In genomic region chr16:71895679-71896385, GRCh38 we compare ENCODE assay signal across 8 cellular contexts. TPM values are rescaled to one million over a fixed set of nuclear protein-coding genes. Genes with fewer than 3 reads are reported as not detected.
DNase-seq lines count a peak whose midpoint lies in the region; ATAC-seq and TF ChIP-seq lines count a peak whose summit lies in the region.

No MANE protein-coding gene starts in this region.

- H3K27ac ChIP-seq in esophagus squamous epithelium: peak overlapping the region; percentile 96 to 99 (median 98)

- peak; percentile 20 for ATAC-seq in GM21390 (IDR thresholded peaks at IDR 0.05; ENCODE audit: unreplicated experiment)
- ATAC-seq in naive B cell (ENCODE audit: low read depth in 2 of 2): peak; percentile 13

- H3K4me1 ChIP-seq in ES-I3 (ENCODE audit: insufficient read depth, low read length) (no peaks in the 10 kb centered on the region; the same call in 1 of the 2 replicates), esophagus squamous epithelium (peaks cover 10 to 54% (median 33%) of the 10 kb centered on the region in 3 donors)

- intact Hi-C loops in activated CD4-positive, alpha-beta T cell treated with anti-CD3 and anti-CD28 coated beads, Interleukin-2, amount 10 ng/mL, durations not matched to agents 24 days and 14 days (cut with micrococcal nuclease): loop anchor here (1.0 to 5.0 kb wide), 8 partner anchors 12 to 198 kb away; partner anchors contain the start of genes AP1G1, ATXN1L, DHODH and PHLPP2
- intact Hi-C loops in esophagus squamous epithelium (cut with DNase I): no loop called here

- DNase-seq in HPDE6-E6E7 (ENCODE audit: extremely low spot score): peak; percentile 49
- no peak for DNase-seq in activated CD4-positive, alpha-beta T cell treated with anti-CD3 and anti-CD28 coated beads, Interleukin-2, amount 10 ng/mL, durations not matched to agents 24 days and 14 days
- DNase-seq in esophagus squamous epithelium (lab: John Stamatoyannopoulos, UW): no peak
- DNase-seq in naive B cell: no peak
- DNase-seq in NCI-H2196 treated with DMSO at 0.1 percent for 48 hours (lab: John Stamatoyannopoulos, UW; ENCODE audit: unreplicated experiment): no peak
- no peak for DNase-seq in NCI-H526 treated with DMSO at 0.1 percent for 48 hours (lab: John Stamatoyannopoulos, UW)

- H3K36me3 Mint-ChIP-seq in activated CD4-positive, alpha-beta T cell treated with anti-CD3 and anti-CD28 coated beads, Interleukin-2, amount 10 ng/mL, durations not matched to agents 24 days and 14 days (ENCODE audit: low read depth): peaks cover 12% of the 10 kb centered on the region
- no peaks in the 10 kb centered on the region for H3K36me3 Mint-ChIP-seq in naive B cell

- no peaks in the 10 kb centered on the region for H3K27me3 ChIP-seq in esophagus squamous epithelium

- TF ChIP-seq POLR2A in esophagus squamous epithelium (IDR thresholded peaks at IDR 0.05): no peak

- H3K4me1 Mint-ChIP-seq in activated CD4-positive, alpha-beta T cell treated with anti-CD3 and anti-CD28 coated beads, Interleukin-2, amount 10 ng/mL, durations not matched to agents 24 days and 14 days: peaks cover 14% of the 10 kb centered on the region
- H3K4me1 Mint-ChIP-seq in naive B cell: peaks cover 22 to 49% (median 36%) of the 10 kb centered on the region in 3 donors

- H3K4me3 Mint-ChIP-seq in activated CD4-positive, alpha-beta T cell treated with anti-CD3 and anti-CD28 coated beads, Interleukin-2, amount 10 ng/mL, durations not matched to agents 24 days and 14 days: peak overlapping the region; percentile 95
- H3K4me3 Mint-ChIP-seq in naive B cell: peak overlapping the region; percentile 96 to 100 (median 98)

- 0% methylated on average over 12 to 20 of the region's 44 CpGs for WGBS in esophagus squamous epithelium, 2 donors

- H3K27ac Mint-ChIP-seq in activated CD4-positive, alpha-beta T cell treated with anti-CD3 and anti-CD28 coated beads, Interleukin-2, amount 10 ng/mL, durations not matched to agents 24 days and 14 days: peak overlapping the region; percentile 95
- peak overlapping the region; percentile 97 to 99 (median 98) for H3K27ac Mint-ChIP-seq in naive B cell

- no peaks in the 10 kb centered on the region for H3K9me3 Mint-ChIP-seq in activated CD4-positive, alpha-beta T cell treated with anti-CD3 and anti-CD28 coated beads, Interleukin-2, amount 10 ng/mL, durations not matched to agents 24 days and 14 days
- no peaks in the 10 kb centered on the region for H3K9me3 Mint-ChIP-seq in naive B cell

- H3K9me3 ChIP-seq in ES-I3 (ENCODE audit: control insufficient read depth, insufficient read depth, low read length): no peaks in the 10 kb centered on the region
- no peaks in the 10 kb centered on the region for H3K9me3 ChIP-seq in esophagus squamous epithelium

- peak overlapping the region; percentile 76 to 91 (median 84) for H3K4me3 ChIP-seq in esophagus squamous epithelium

- peak overlapping the region; percentile 93 for H3K9ac ChIP-seq in ES-I3 (ENCODE audit: low read depth, low read length)

- no peaks in the 10 kb centered on the region for H3K27me3 Mint-ChIP-seq in activated CD4-positive, alpha-beta T cell treated with anti-CD3 and anti-CD28 coated beads, Interleukin-2, amount 10 ng/mL, durations not matched to agents 24 days and 14 days
- H3K27me3 Mint-ChIP-seq in naive B cell: no peaks in the 10 kb centered on the region

- TF ChIP-seq CTCF in esophagus squamous epithelium (IDR thresholded peaks at IDR 0.05): no peak

- no peaks in the 10 kb centered on the region; the same call in 1 of the 2 replicates for H3K36me3 ChIP-seq in ES-I3 (ENCODE audit: insufficient read depth, low read length)
- H3K36me3 ChIP-seq in esophagus squamous epithelium: no peaks in the 10 kb centered on the region

RNA-seq across cellular contexts. Expression of gene IST1, which starts 0.5 kb away (rescaled TPM):
- total RNA-seq in activated CD4-positive, alpha-beta T cell treated with anti-CD3 and anti-CD28 coated beads, Interleukin-2, amount 10 ng/mL, durations not matched to agents 24 days and 14 days: 149 and 156 TPM in 2 replicates
- 100 to 1,000 TPM; 115 to 172 (median 153) TPM for total RNA-seq in esophagus squamous epithelium
- polyA plus RNA-seq in naive B cell (ENCODE audit: low read depth in 6 of 6): 100 to 1,000 TPM; 138 to 178 (median 155) TPM

RNA-seq across cellular contexts. Expression of gene ZNF821, which starts 11.8 kb away (rescaled TPM):
- total RNA-seq in activated CD4-positive, alpha-beta T cell treated with anti-CD3 and anti-CD28 coated beads, Interleukin-2, amount 10 ng/mL, durations not matched to agents 24 days and 14 days: 5.9 and 6.5 TPM in 2 replicates
- total RNA-seq in esophagus squamous epithelium: 1 to 10 TPM; 2.5 to 8.2 (median 4.0) TPM
- polyA plus RNA-seq in naive B cell (ENCODE audit: low read depth in 6 of 6): 10 to 100 TPM; 19.0 to 34.4 (median 26.9) TPM

RNA-seq across cellular contexts. Expression of gene ATXN1L, which starts 50.1 kb away (rescaled TPM):
- 16.7 and 19.3 TPM in 2 replicates for total RNA-seq in activated CD4-positive, alpha-beta T cell treated with anti-CD3 and anti-CD28 coated beads, Interleukin-2, amount 10 ng/mL, durations not matched to agents 24 days and 14 days
- total RNA-seq in esophagus squamous epithelium: 10 to 100 TPM in 3 of 4 donors, 1 to 10 TPM in 1; 8.9 to 23.8 (median 15.6) TPM
- polyA plus RNA-seq in naive B cell (ENCODE audit: low read depth in 6 of 6): 10 to 100 TPM in 3 of 6 donors, 1 to 10 TPM in 3; 7.2 to 44.9 (median 10.2) TPM
